In genomic region chr6:42781546-42781810, GRCh38 we compare ENCODE assay signal across 8 cellular contexts. TPM values are rescaled to one million over a fixed set of nuclear protein-coding genes. Genes with fewer than 3 reads are reported as not detected.
A peak's percentile ranks its signal among the peaks of the same experiment; 100 is the strongest.
DNase-seq lines count a peak whose midpoint lies in the region; ATAC-seq and TF ChIP-seq lines count a peak whose summit lies in the region.

No MANE protein-coding gene starts in this region.

- TF ChIP-seq POLR2A in thyroid gland (IDR thresholded peaks at IDR 0.05) = no peak

- 1 to 3% methylated on average over 4 of the region's 4 CpGs for WGBS in thyroid gland, 2 donors

- H3K27me3 ChIP-seq in iPS-18a (ENCODE audit: control insufficient read depth, insufficient read depth, low read length) (no peaks in the 10 kb centered on the region), thyroid gland (no peaks in the 10 kb centered on the region)

- H3K27me3 Mint-ChIP-seq in activated naive CD4-positive, alpha-beta T cell treated with anti-CD3 and anti-CD28 coated beads for 36 hours (ENCODE audit: low read depth) = no peaks in the 10 kb centered on the region
- H3K27me3 Mint-ChIP-seq in activated CD4-positive, alpha-beta memory T cell treated with anti-CD3 and anti-CD28 coated beads for 36 hours = no peaks in the 10 kb centered on the region

- H3K36me3 Mint-ChIP-seq in activated naive CD4-positive, alpha-beta T cell treated with anti-CD3 and anti-CD28 coated beads for 36 hours (ENCODE audit: low read depth) = peaks cover 10% of the 10 kb centered on the region
- peaks cover 18 to 23% of the 10 kb centered on the region in 2 donors for H3K36me3 Mint-ChIP-seq in activated naive CD4-positive, alpha-beta T cell treated with anti-CD3 and anti-CD28 coated beads, Interleukin-2, amount 50 U/mL, for 72 hours
- peaks cover 16% of the 10 kb centered on the region for H3K36me3 Mint-ChIP-seq in activated CD4-positive, alpha-beta memory T cell treated with anti-CD3 and anti-CD28 coated beads for 36 hours

- no peak for ATAC-seq in activated naive CD4-positive, alpha-beta T cell treated with anti-CD3 and anti-CD28 coated beads, Interleukin-2, amount 50 U/mL, for 72 hours
- ATAC-seq in HG02981 (IDR thresholded peaks at IDR 0.05; ENCODE audit: unreplicated experiment) = no peak
- no peak for ATAC-seq in GM21528 (IDR thresholded peaks at IDR 0.05; ENCODE audit: low FRiP score, unreplicated experiment)
- no peak for ATAC-seq in GM19467 (IDR thresholded peaks at IDR 0.05; ENCODE audit: unreplicated experiment)

- CTCF ChIA-PET in activated naive CD4-positive, alpha-beta T cell treated with anti-CD3 and anti-CD28 coated beads for 36 hours (lab: Charles Lee) = no interaction called here
- CTCF ChIA-PET in activated CD4-positive, alpha-beta memory T cell treated with anti-CD3 and anti-CD28 coated beads for 36 hours (lab: Charles Lee) = interaction anchor here (1.1 to 1.7 kb wide), 2 partner anchors 9 kb away, joined by 3 to 5 read pairs; no protein-coding TSS in a partner anchor

- peak overlapping the region; percentile 93 for H3K9ac ChIP-seq in iPS-18a (ENCODE audit: low read length)

- no peaks in the 10 kb centered on the region for H3K36me3 ChIP-seq in iPS-18a (ENCODE audit: control insufficient read depth, low read depth, low read length)
- no peaks in the 10 kb centered on the region for H3K36me3 ChIP-seq in thyroid gland

- POLR2A ChIA-PET in activated CD4-positive, alpha-beta memory T cell treated with anti-CD3 and anti-CD28 coated beads for 36 hours (lab: Charles Lee) = interaction anchor here (0.6 to 9.2 kb wide), 8 partner anchors 9 to 148 kb away, joined by 3 to 108 read pairs (median 4); partner anchors contain the start of genes CNPY3, RPL7L1 and TBCC

- intact Hi-C loops in activated naive CD4-positive, alpha-beta T cell treated with anti-CD3 and anti-CD28 coated beads for 36 hours (cut with micrococcal nuclease) = loop anchor here (5.0 kb wide), 4 partner anchors 54 to 994 kb away; partner anchors contain the start of genes CNPY3, KLC4, MRPL2 and TOMM6
- intact Hi-C loops in activated CD4-positive, alpha-beta memory T cell treated with anti-CD3 and anti-CD28 coated beads for 36 hours (cut with micrococcal nuclease) = loop anchor here (5.0 kb wide), 2 partner anchors 41 to 54 kb away; no protein-coding TSS in a partner anchor
- intact Hi-C loops in thyroid gland (cut with DNase I) = no loop called here

- DNase-seq in activated naive CD4-positive, alpha-beta T cell treated with anti-CD3 and anti-CD28 coated beads for 36 hours = no peak
- no peak for DNase-seq in activated naive CD4-positive, alpha-beta T cell treated with anti-CD3 and anti-CD28 coated beads, Interleukin-2, amount 50 U/mL, for 72 hours (ENCODE audit: low spot score in 2 of 2)
- DNase-seq in activated CD4-positive, alpha-beta memory T cell treated with anti-CD3 and anti-CD28 coated beads for 36 hours = no peak
- no peak for DNase-seq in thyroid gland

- peaks cover 16% of the 10 kb centered on the region for H3K4me1 ChIP-seq in iPS-18a (ENCODE audit: control insufficient read depth, low read depth, low read length)
- H3K4me1 ChIP-seq in thyroid gland = peaks cover 37 to 59% of the 10 kb centered on the region in 2 donors

- H3K4me3 Mint-ChIP-seq in activated naive CD4-positive, alpha-beta T cell treated with anti-CD3 and anti-CD28 coated beads for 36 hours = peak overlapping the region; percentile 81
- peak overlapping the region; percentile 75 for H3K4me3 Mint-ChIP-seq in activated CD4-positive, alpha-beta memory T cell treated with anti-CD3 and anti-CD28 coated beads for 36 hours

- no peak overlapping the region for H3K27ac ChIP-seq in iPS-18a (ENCODE audit: low read length)
- H3K27ac ChIP-seq in thyroid gland = peak overlapping the region; percentile 100

- H3K4me1 Mint-ChIP-seq in activated naive CD4-positive, alpha-beta T cell treated with anti-CD3 and anti-CD28 coated beads for 36 hours (ENCODE audit: low read depth) = peaks cover 38% of the 10 kb centered on the region
- H3K4me1 Mint-ChIP-seq in activated CD4-positive, alpha-beta memory T cell treated with anti-CD3 and anti-CD28 coated beads for 36 hours (ENCODE audit: low read depth) = peaks cover 38% of the 10 kb centered on the region

- peak overlapping the region; percentile 85 for H3K27ac Mint-ChIP-seq in activated naive CD4-positive, alpha-beta T cell treated with anti-CD3 and anti-CD28 coated beads for 36 hours
- peak overlapping the region in 1 of 2 donors; percentile 91 for H3K27ac Mint-ChIP-seq in activated naive CD4-positive, alpha-beta T cell treated with anti-CD3 and anti-CD28 coated beads, Interleukin-2, amount 50 U/mL, for 72 hours
- peak overlapping the region; percentile 95 for H3K27ac Mint-ChIP-seq in activated CD4-positive, alpha-beta memory T cell treated with anti-CD3 and anti-CD28 coated beads for 36 hours

- peak overlapping the region; percentile 86 for H3K4me3 ChIP-seq in iPS-18a (ENCODE audit: low read length)
- peak overlapping the region in 1 of 3 donors; percentile 92 for H3K4me3 ChIP-seq in thyroid gland (replicated peaks in 1 of 3)

- no peaks in the 10 kb centered on the region for H3K9me3 Mint-ChIP-seq in activated naive CD4-positive, alpha-beta T cell treated with anti-CD3 and anti-CD28 coated beads for 36 hours
- no peaks in the 10 kb centered on the region for H3K9me3 Mint-ChIP-seq in activated naive CD4-positive, alpha-beta T cell treated with anti-CD3 and anti-CD28 coated beads, Interleukin-2, amount 50 U/mL, for 72 hours
- no peaks in the 10 kb centered on the region for H3K9me3 Mint-ChIP-seq in activated CD4-positive, alpha-beta memory T cell treated with anti-CD3 and anti-CD28 coated beads for 36 hours

- H3K9me3 ChIP-seq in iPS-18a (ENCODE audit: control insufficient read depth, low read depth, low read length) (no peaks in the 10 kb centered on the region), thyroid gland (no peaks in the 10 kb centered on the region)

- no peak for TF ChIP-seq CTCF in thyroid gland (IDR thresholded peaks at IDR 0.05)

RNA-seq across cellular contexts. Expression of gene BICRAL, which starts 0.4 kb away (rescaled TPM):
- total RNA-seq in activated naive CD4-positive, alpha-beta T cell treated with anti-CD3 and anti-CD28 coated beads for 36 hours = 1 to 10 TPM; 7.8 to 7.9 TPM
- total RNA-seq in activated naive CD4-positive, alpha-beta T cell treated with anti-CD3 and anti-CD28 coated beads, Interleukin-2, amount 50 U/mL, for 72 hours = 10 to 100 TPM; 12.4 to 15.0 TPM
- total RNA-seq in activated CD4-positive, alpha-beta memory T cell treated with anti-CD3 and anti-CD28 coated beads for 36 hours = 10 to 100 TPM; 12.0 to 12.1 TPM
- total RNA-seq in thyroid gland = 10 to 100 TPM; 19.9 to 24.5 (median 23.6) TPM

RNA-seq across cellular contexts. Expression of gene TBCC, which starts 35.6 kb away (rescaled TPM):
- total RNA-seq in activated naive CD4-positive, alpha-beta T cell treated with anti-CD3 and anti-CD28 coated beads for 36 hours = 10 to 100 TPM; 12.6 to 12.9 TPM
- 10 to 100 TPM; 14.2 to 19.5 TPM for total RNA-seq in activated naive CD4-positive, alpha-beta T cell treated with anti-CD3 and anti-CD28 coated beads, Interleukin-2, amount 50 U/mL, for 72 hours
- 10 to 100 TPM; 17.3 TPM for total RNA-seq in activated CD4-positive, alpha-beta memory T cell treated with anti-CD3 and anti-CD28 coated beads for 36 hours
- total RNA-seq in thyroid gland = 10 to 100 TPM; 37.2 to 48.9 (median 48.4) TPM

RNA-seq across cellular contexts. Expression of gene PRPH2, which starts 59.1 kb away (rescaled TPM):
- total RNA-seq in activated naive CD4-positive, alpha-beta T cell treated with anti-CD3 and anti-CD28 coated beads for 36 hours = not detected
- not detected for total RNA-seq in activated naive CD4-positive, alpha-beta T cell treated with anti-CD3 and anti-CD28 coated beads, Interleukin-2, amount 50 U/mL, for 72 hours
- total RNA-seq in activated CD4-positive, alpha-beta memory T cell treated with anti-CD3 and anti-CD28 coated beads for 36 hours = not detected
- 10 to 100 TPM in 1 of 4 donors, 1 to 10 TPM in 2, under 1 TPM in 1; 0.59 to 11.4 (median 3.6) TPM for total RNA-seq in thyroid gland
